Comparison of ENCODE assay signal across 17 cellular contexts in genomic region chr11:66614073-66614472, GRCh38. TPM values are rescaled to one million over a fixed set of nuclear protein-coding genes. Genes with fewer than 3 reads are reported as not detected.
"Had no signal": no experiment of that assay in that cellular context is flagged by ENCODE, and none has a peak within 500 bp of the region (broad histone marks: within the 10 kb centered on the region; RNA-seq: fewer than 3 reads in every experiment).

No MANE protein-coding gene starts in this region.

- H3K4me3 ChIP-seq: colonic mucosa, heart left ventricle, right atrium auricular region, smooth muscle cell, thyroid gland, uterus had no signal

- H3K9me3 Mint-ChIP-seq: type B pancreatic cell had no signal

- H3K27me3 ChIP-seq: colonic mucosa, heart left ventricle, neutrophil, right atrium auricular region, thyroid gland, uterus had no signal

- DNase-seq: colonic mucosa; dermis blood vessel endothelial cell; heart left ventricle; hippocampal formation; left colon; mammary epithelial cell; naive thymus-derived CD4-positive, alpha-beta T cell; nephron progenitor cell; stimulated activated CD4-positive, alpha-beta T cell treated with anti-CD3 and anti-CD28 coated beads, Interleukin-2, amount 100 ng/mL, for 48 hours; stimulated activated naive CD4-positive, alpha-beta T cell treated with Interleukin-2 at 50 U/mL for 16 hours; thyroid gland; uterus had no signal

- H3K27ac ChIP-seq: colonic mucosa, heart left ventricle, neutrophil, thyroid gland, uterus had no signal

- H3K36me3 ChIP-seq: colonic mucosa, neutrophil, thyroid gland, uterus had no signal

- H3K4me1 ChIP-seq: uterus had no signal

- H3K9me3 ChIP-seq: colonic mucosa, heart left ventricle, neutrophil, right atrium auricular region, thyroid gland, uterus had no signal

- H3K4me3 Mint-ChIP-seq: naive thymus-derived CD4-positive, alpha-beta T cell; nephron progenitor cell; type B pancreatic cell had no signal

- ATAC-seq: heart left ventricle; left colon; naive thymus-derived CD4-positive, alpha-beta T cell had no signal

- H3K27me3 Mint-ChIP-seq: type B pancreatic cell had no signal

RNA-seq across cellular contexts. Expression of gene CCDC87, which starts 21.2 kb away (rescaled TPM):
- total RNA-seq: mesenteric fat pad had no signal
